ENCODE assay signal across 11 cellular contexts in the genomic region with DNA sequence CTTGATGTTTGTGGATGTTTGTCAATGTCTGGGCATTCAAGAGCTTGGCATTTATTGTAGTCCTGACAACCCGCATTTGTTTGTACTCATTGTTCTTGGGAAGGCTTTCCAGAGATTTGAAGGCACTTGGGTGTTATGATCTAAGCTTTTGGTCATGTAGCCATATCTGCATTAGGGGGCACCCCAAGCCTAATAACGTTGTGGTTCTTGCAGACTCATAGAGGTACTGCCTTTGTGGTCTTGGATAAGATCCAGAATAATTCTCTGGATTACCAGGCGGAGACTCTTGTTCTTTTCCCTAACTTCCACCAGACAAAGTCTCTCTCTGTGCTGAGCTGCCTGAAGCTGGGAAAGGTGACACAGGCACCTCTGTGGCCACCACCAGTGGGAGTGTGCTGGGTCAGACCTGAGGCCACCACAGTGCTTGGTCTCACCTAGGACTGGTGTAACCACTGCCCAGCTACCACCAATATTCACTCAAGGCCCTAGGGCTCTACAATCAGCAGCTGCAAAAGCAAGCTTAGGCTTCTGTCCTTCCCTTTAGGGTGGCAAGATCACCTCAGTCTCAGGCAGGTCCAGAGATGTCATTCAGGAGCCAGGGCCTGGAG.
DNase-seq lines count a peak whose midpoint lies in the region; ATAC-seq, FAIRE-seq and TF ChIP-seq lines count a peak whose summit lies in the region.
"Had no signal": no experiment of that assay in that cellular context is flagged by ENCODE, and none has a peak within 500 bp of the region (broad histone marks: within the 10 kb centered on the region; RNA-seq: fewer than 3 reads in every experiment).

No MANE protein-coding gene starts in this region.

- H3K27ac ChIP-seq in HepG2 (ENCODE audit: extremely low read length, insufficient read depth, low read length) (no peak overlapping the region), tibial nerve (no peak overlapping the region)

- BruUV-seq in HepG2 (replicated peaks; lab: Mats Ljungman, UMichigan), result no TSS peak

- H3K4me2 ChIP-seq in HepG2 (ENCODE audit: low read depth, low read length), result no peak overlapping the region

- FAIRE-seq in HepG2 (lab: Jason Lieb, UNC), result no peak

- no peak for TF ChIP-seq POLR2A in HepG2 (IDR thresholded peaks at IDR 0.05; ENCODE audit: insufficient read depth in 1 of 2, low read depth in 2 of 2, low read length in 2 of 2)
- no peak for TF ChIP-seq POLR2A in tibial nerve (IDR thresholded peaks at IDR 0.05)
- TF ChIP-seq POLR2A in lower leg skin (IDR thresholded peaks at IDR 0.05), result no peak
- TF ChIP-seq POLR2A in erythroblast (IDR thresholded peaks at IDR 0.05; ENCODE audit: low read length), result no peak

- ATAC-seq in HepG2, result no peak; the same call in 2 of the 3 replicates
- ATAC-seq: natural killer cell had no signal

- intact Hi-C loops in HepG2 (cut with micrococcal nuclease; ENCODE audit: unreplicated experiment) (no loop called here), lower leg skin (cut with DNase I; ENCODE audit: low total_unique reads) (no loop called here)

- CTCF ChIA-PET in HepG2 (lab: Yijun Ruan, JAX; ENCODE audit: low intra/inter-chr PET ratio, low total read pairs), result no interaction called here

- H4K20me1 ChIP-seq in HepG2 (ENCODE audit: insufficient read depth, low read length), result no peaks in the 10 kb centered on the region

- no peak overlapping the region for H3K9ac ChIP-seq in HepG2 (ENCODE audit: insufficient read depth, low read depth, low read length)

- H3K79me2 ChIP-seq in HepG2 (ENCODE audit: insufficient read depth, low read length), result no peaks in the 10 kb centered on the region

- TF ChIP-seq CTCF in AG10803 (conservative IDR thresholded peaks at IDR 0.05; ENCODE audit: low read length), result peak; percentile 56
- TF ChIP-seq CTCF in astrocyte of the cerebellum (IDR thresholded peaks at IDR 0.05; ENCODE audit: low read depth, low read length, missing control alignments), result peak; percentile 61
- no peak for TF ChIP-seq CTCF in HepG2 (CRISPR knock-in tag; IDR thresholded peaks at IDR 0.05)
- no peak for TF ChIP-seq CTCF in tibial nerve (IDR thresholded peaks at IDR 0.05)
- no peak for TF ChIP-seq CTCF in lower leg skin (IDR thresholded peaks at IDR 0.05)

- H3K4me1 ChIP-seq in HepG2 (ENCODE audit: insufficient read depth, low read length), result no peaks in the 10 kb centered on the region
- H3K4me1 ChIP-seq in tibial nerve, result no peaks in the 10 kb centered on the region

- H3K27me3 ChIP-seq in HepG2 (ENCODE audit: control insufficient read depth in 1 of 2, insufficient read depth in 2 of 2, low read length in 2 of 2), result no peaks in the 10 kb centered on the region
- no peaks in the 10 kb centered on the region for H3K27me3 ChIP-seq in tibial nerve

- H3K4me3 ChIP-seq in AG10803 (ENCODE audit: low read length), result no peak overlapping the region
- H3K4me3 ChIP-seq in astrocyte of the cerebellum (ENCODE audit: low read depth, low read length), result no peak overlapping the region
- H3K4me3 ChIP-seq in HepG2 (replicated peaks in 1 of 3; ENCODE audit: insufficient read depth in 1 of 3, low read depth in 2 of 3, low read length in 3 of 3), result no peak overlapping the region
- H3K4me3 ChIP-seq in tibial nerve, result no peak overlapping the region
- no peak overlapping the region for H3K4me3 ChIP-seq in lower leg skin (ENCODE audit: low read depth, poor library complexity, severe bottlenecking)

- WGBS in HepG2 (ENCODE audit: low lambda C conversion rate), result 30% methylated on average over 3 of the region's 3 CpGs
- WGBS in tibial nerve, 2 donors, result 47 to 64% methylated on average over 3 of the region's 3 CpGs
- WGBS in lower leg skin, 2 donors, result 77 to 83% methylated on average over 3 of the region's 3 CpGs

- no peaks in the 10 kb centered on the region for H3K9me3 ChIP-seq in HepG2 (ENCODE audit: low read length)
- peaks cover 0 to 5% (median 0%) of the 10 kb centered on the region in 4 donors for H3K9me3 ChIP-seq in tibial nerve

- peak; percentile 85 for DNase-seq in AG10803 (ENCODE audit: low read depth)
- peak; percentile 6 for DNase-seq in HCEC 1CT
- DNase-seq in astrocyte of the cerebellum (ENCODE audit: low read depth), result peak; percentile 70
- peak; percentile 3 for DNase-seq in HepG2 (ENCODE audit: low spot score)
- no peak for DNase-seq in tibial nerve (ENCODE audit: low spot score in 2 of 2)
- no peak for DNase-seq in activated CD8-positive, alpha-beta memory T cell treated with anti-CD3 and anti-CD28 coated beads for 24 hours
- DNase-seq in lower leg skin (ENCODE audit: low spot score in 2 of 2), result no peak
- DNase-seq in erythroblast (lab: John Stamatoyannopoulos, UW), result no peak
- DNase-seq: central memory CD4-positive, alpha-beta T cell; natural killer cell; stimulated activated CD4-positive, alpha-beta T cell treated with anti-CD3 and anti-CD28 coated beads, Interleukin-2, amount 100 ng/mL, for 24 hours had no signal

- H3K36me3 ChIP-seq in HepG2 (replicated peaks in 1 of 2; ENCODE audit: control insufficient read depth in 1 of 2, insufficient read depth in 2 of 2, low read length in 2 of 2) (no peaks in the 10 kb centered on the region), tibial nerve (no peaks in the 10 kb centered on the region)

- TF ChIP-seq RAD21 in HepG2 (CRISPR knock-in tag; IDR thresholded peaks at IDR 0.05), result no peak

- no peak overlapping the region for H2AFZ ChIP-seq in HepG2 (ENCODE audit: low read length)

- in situ Hi-C loops in astrocyte of the cerebellum (cut with HindIII; ENCODE audit: low sequenced_read_pairs), result no loop called here
- in situ Hi-C loops in HepG2 (cut with HindIII; ENCODE audit: extremely low pct_ligation_motif_present, low pct_unique_long_range_greater_than_20kb), result no loop called here

- TF ChIP-seq EP300 in HepG2 (IDR thresholded peaks at IDR 0.05; ENCODE audit: low read depth in 2 of 2, low read length in 2 of 2) (no peak), HepG2 (CRISPR knock-in tag; IDR thresholded peaks at IDR 0.05; ENCODE audit: borderline replicate concordance) (no peak), tibial nerve (IDR thresholded peaks at IDR 0.05) (no peak)

- POLR2A ChIA-PET in HepG2 (lab: Yijun Ruan, JAX), result no interaction called here

TF ChIP-seq in HepG2, 621 proteins besides CTCF, POLR2A, EP300 and RAD21:
- TF ChIP-seq STAG1 (CRISPR knock-in tag; IDR thresholded peaks at IDR 0.05) (0 out of 2 replicates have a peak, but pooled peaks have one; percentile 8), SP1 (IDR thresholded peaks at IDR 0.05) (no peak), SP1 (CRISPR knock-in tag; IDR thresholded peaks at IDR 0.05) (no peak), TBP (CRISPR knock-in tag; IDR thresholded peaks at IDR 0.05) (no peak), GZF1 (CRISPR knock-in tag; IDR thresholded peaks at IDR 0.05) (no peak), ESRRA (CRISPR knock-in tag; IDR thresholded peaks at IDR 0.05; ENCODE audit: low read depth) (no peak), PHB2 (IDR thresholded peaks at IDR 0.05; ENCODE audit: partially characterized antibody) (no peak), ZNF264 (CRISPR knock-in tag; IDR thresholded peaks at IDR 0.05) (no peak)

Comparison
In these comparisons a context has a peak if more than half of its experiments do, and no peak if none do; other contexts are left out.
1. DNase-seq: peak in AG10803 (single experiment), HCEC 1CT (single experiment), astrocyte of the cerebellum (single experiment) and HepG2 (single experiment); none in tibial nerve (0 of 2), activated CD8-positive, alpha-beta memory T cell treated with anti-CD3 and anti-CD28 coated beads for 24 hours (single experiment), lower leg skin (0 of 2) and erythroblast (0 of 2).
2. CTCF ChIP-seq: peak in AG10803 (single experiment) and astrocyte of the cerebellum (single experiment); none in HepG2 (single experiment), tibial nerve (0 of 5) and lower leg skin (0 of 3).